In genomic region chr9:15333376-15333881, GRCh38 we compare ENCODE assay signal across 1 cellular context.
A peak's percentile ranks its signal among the peaks of the same experiment; 100 is the strongest.
TF ChIP-seq lines count a peak whose summit lies in the region.

No MANE protein-coding gene starts in this region.

TF ChIP-seq in HepG2, 621 proteins besides CTCF, POLR2A, EP300 and RAD21 (continued from another document and continues in another):
- TF ChIP-seq GPN1 (CRISPR knock-in tag; IDR thresholded peaks at IDR 0.05; ENCODE audit: borderline replicate concordance) (no peak), MIER3 (CRISPR knock-in tag; IDR thresholded peaks at IDR 0.05; ENCODE audit: borderline replicate concordance) (no peak), SMARCE1 (IDR thresholded peaks at IDR 0.05; ENCODE audit: borderline replicate concordance) (no peak), CCAR2 (optimal IDR thresholded peaks at IDR 0.05; ENCODE audit: low read depth, low read length) (no peak), KLF12 (CRISPR knock-in tag; IDR thresholded peaks at IDR 0.05; ENCODE audit: borderline replicate concordance) (no peak), ZNF460 (CRISPR knock-in tag; IDR thresholded peaks at IDR 0.05; ENCODE audit: borderline replicate concordance) (no peak), FOXO4 (CRISPR knock-in tag; conservative IDR thresholded peaks at IDR 0.05) (no peak), SIX4 (CRISPR knock-in tag; IDR thresholded peaks at IDR 0.05) (0 out of 2 replicates have a peak, but pooled peaks have one; percentile 26), ESRRA (CRISPR knock-in tag; IDR thresholded peaks at IDR 0.05; ENCODE audit: low read depth) (peak; percentile 73; the same call in 1 of the 2 replicates), SKI (IDR thresholded peaks at IDR 0.05; ENCODE audit: partially characterized antibody) (no peak), CENPT (CRISPR knock-in tag; IDR thresholded peaks at IDR 0.05; ENCODE audit: low read depth) (no peak), KLF13 (CRISPR knock-in tag; IDR thresholded peaks at IDR 0.05) (no peak), JDP2 (CRISPR knock-in tag; IDR thresholded peaks at IDR 0.05; ENCODE audit: borderline replicate concordance) (no peak), RERE (CRISPR knock-in tag; IDR thresholded peaks at IDR 0.05; ENCODE audit: low read depth) (no peak), TBX3 (IDR thresholded peaks at IDR 0.05; ENCODE audit: borderline replicate concordance) (no peak), ZFP62 (CRISPR knock-in tag; IDR thresholded peaks at IDR 0.05) (no peak), ZMYM2 (CRISPR knock-in tag; IDR thresholded peaks at IDR 0.05) (no peak), ZNF318 (CRISPR knock-in tag; IDR thresholded peaks at IDR 0.05) (no peak), ZNF264 (CRISPR knock-in tag; IDR thresholded peaks at IDR 0.05) (peak; percentile 8; the same call in 1 of the 2 replicates), ZNF207 (IDR thresholded peaks at IDR 0.05; ENCODE audit: borderline replicate concordance) (no peak), PAWR (CRISPR knock-in tag; IDR thresholded peaks at IDR 0.05; ENCODE audit: borderline replicate concordance) (no peak), KDM3A (CRISPR knock-in tag; IDR thresholded peaks at IDR 0.05; ENCODE audit: low read depth) (no peak), PHF21A (CRISPR knock-in tag; IDR thresholded peaks at IDR 0.05) (peak; percentile 74; the same call in 1 of the 2 replicates)
- TF ChIP-seq, protein P1, sequence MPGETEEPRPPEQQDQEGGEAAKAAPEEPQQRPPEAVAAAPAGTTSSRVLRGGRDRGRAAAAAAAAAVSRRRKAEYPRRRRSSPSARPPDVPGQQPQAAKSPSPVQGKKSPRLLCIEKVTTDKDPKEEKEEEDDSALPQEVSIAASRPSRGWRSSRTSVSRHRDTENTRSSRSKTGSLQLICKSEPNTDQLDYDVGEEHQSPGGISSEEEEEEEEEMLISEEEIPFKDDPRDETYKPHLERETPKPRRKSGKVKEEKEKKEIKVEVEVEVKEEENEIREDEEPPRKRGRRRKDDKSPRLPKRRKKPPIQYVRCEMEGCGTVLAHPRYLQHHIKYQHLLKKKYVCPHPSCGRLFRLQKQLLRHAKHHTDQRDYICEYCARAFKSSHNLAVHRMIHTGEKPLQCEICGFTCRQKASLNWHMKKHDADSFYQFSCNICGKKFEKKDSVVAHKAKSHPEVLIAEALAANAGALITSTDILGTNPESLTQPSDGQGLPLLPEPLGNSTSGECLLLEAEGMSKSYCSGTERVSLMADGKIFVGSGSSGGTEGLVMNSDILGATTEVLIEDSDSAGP (CRISPR knock-in tag; IDR thresholded peaks at IDR 0.05; ENCODE audit: borderline replicate concordance): no peak
- TF ChIP-seq, protein P2, sequence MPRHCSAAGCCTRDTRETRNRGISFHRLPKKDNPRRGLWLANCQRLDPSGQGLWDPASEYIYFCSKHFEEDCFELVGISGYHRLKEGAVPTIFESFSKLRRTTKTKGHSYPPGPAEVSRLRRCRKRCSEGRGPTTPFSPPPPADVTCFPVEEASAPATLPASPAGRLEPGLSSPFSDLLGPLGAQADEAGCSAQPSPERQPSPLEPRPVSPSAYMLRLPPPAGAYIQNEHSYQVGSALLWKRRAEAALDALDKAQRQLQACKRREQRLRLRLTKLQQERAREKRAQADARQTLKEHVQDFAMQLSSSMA (CRISPR knock-in tag; IDR thresholded peaks at IDR 0.05): no peak
- TF ChIP-seq, protein P3, sequence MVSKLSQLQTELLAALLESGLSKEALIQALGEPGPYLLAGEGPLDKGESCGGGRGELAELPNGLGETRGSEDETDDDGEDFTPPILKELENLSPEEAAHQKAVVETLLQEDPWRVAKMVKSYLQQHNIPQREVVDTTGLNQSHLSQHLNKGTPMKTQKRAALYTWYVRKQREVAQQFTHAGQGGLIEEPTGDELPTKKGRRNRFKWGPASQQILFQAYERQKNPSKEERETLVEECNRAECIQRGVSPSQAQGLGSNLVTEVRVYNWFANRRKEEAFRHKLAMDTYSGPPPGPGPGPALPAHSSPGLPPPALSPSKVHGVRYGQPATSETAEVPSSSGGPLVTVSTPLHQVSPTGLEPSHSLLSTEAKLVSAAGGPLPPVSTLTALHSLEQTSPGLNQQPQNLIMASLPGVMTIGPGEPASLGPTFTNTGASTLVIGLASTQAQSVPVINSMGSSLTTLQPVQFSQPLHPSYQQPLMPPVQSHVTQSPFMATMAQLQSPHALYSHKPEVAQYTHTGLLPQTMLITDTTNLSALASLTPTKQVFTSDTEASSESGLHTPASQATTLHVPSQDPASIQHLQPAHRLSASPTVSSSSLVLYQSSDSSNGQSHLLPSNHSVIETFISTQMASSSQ (IDR thresholded peaks at IDR 0.05; ENCODE audit: low read depth): peak; percentile 94
- TF ChIP-seq, protein P3 (CRISPR knock-in tag; IDR thresholded peaks at IDR 0.05; ENCODE audit: borderline replicate concordance): peak; percentile 96
- TF ChIP-seq, protein P4, sequence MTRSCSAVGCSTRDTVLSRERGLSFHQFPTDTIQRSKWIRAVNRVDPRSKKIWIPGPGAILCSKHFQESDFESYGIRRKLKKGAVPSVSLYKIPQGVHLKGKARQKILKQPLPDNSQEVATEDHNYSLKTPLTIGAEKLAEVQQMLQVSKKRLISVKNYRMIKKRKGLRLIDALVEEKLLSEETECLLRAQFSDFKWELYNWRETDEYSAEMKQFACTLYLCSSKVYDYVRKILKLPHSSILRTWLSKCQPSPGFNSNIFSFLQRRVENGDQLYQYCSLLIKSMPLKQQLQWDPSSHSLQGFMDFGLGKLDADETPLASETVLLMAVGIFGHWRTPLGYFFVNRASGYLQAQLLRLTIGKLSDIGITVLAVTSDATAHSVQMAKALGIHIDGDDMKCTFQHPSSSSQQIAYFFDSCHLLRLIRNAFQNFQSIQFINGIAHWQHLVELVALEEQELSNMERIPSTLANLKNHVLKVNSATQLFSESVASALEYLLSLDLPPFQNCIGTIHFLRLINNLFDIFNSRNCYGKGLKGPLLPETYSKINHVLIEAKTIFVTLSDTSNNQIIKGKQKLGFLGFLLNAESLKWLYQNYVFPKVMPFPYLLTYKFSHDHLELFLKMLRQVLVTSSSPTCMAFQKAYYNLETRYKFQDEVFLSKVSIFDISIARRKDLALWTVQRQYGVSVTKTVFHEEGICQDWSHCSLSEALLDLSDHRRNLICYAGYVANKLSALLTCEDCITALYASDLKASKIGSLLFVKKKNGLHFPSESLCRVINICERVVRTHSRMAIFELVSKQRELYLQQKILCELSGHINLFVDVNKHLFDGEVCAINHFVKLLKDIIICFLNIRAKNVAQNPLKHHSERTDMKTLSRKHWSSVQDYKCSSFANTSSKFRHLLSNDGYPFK (CRISPR knock-in tag; IDR thresholded peaks at IDR 0.05; ENCODE audit: borderline replicate concordance): no peak
